2 cellular contexts compared by ENCODE assay signal in genomic region chr5:76952795-76953536, GRCh38.
TF ChIP-seq lines count a peak whose summit lies in the region.

TSS of gene CRHBP (plus strand) at chr5:76953045. CDS start at chr5:76953135, 90 bp downstream.

TF ChIP-seq in endothelial cell of umbilical vein, 7 proteins besides CTCF, POLR2A, EP300 and RAD21 (continued from another document):
- no peak for TF ChIP-seq FOS (IDR thresholded peaks at IDR 0.05; ENCODE audit: borderline replicate concordance, insufficient read depth, low read length)
- no peak for TF ChIP-seq MYC (IDR thresholded peaks at IDR 0.05; ENCODE audit: low read depth, low read length)
- no peak for TF ChIP-seq POLR2AphosphoS5 (IDR thresholded peaks at IDR 0.05; ENCODE audit: insufficient read depth, low read depth, low read length)
- no peak for TF ChIP-seq MAX (IDR thresholded peaks at IDR 0.05; ENCODE audit: insufficient read depth, insufficient read length)
- TF ChIP-seq JUN (IDR thresholded peaks at IDR 0.05; ENCODE audit: borderline replicate concordance, insufficient read depth, insufficient read length, low read depth): no peak

TF ChIP-seq in neural cell, 6 proteins besides CTCF, POLR2A, EP300 and RAD21 (continued from another document):
- no peak for TF ChIP-seq REST (IDR thresholded peaks at IDR 0.05; ENCODE audit: borderline replicate concordance)
- TF ChIP-seq TAF1 (IDR thresholded peaks at IDR 0.05; ENCODE audit: low read depth): no peak
- no peak for TF ChIP-seq EZH2 (IDR thresholded peaks at IDR 0.05; ENCODE audit: borderline replicate concordance, insufficient read depth, low read length, poor library complexity, severe bottlenecking)
- no peak for TF ChIP-seq POLR2AphosphoS5 (IDR thresholded peaks at IDR 0.05)
